In the genomic region with DNA sequence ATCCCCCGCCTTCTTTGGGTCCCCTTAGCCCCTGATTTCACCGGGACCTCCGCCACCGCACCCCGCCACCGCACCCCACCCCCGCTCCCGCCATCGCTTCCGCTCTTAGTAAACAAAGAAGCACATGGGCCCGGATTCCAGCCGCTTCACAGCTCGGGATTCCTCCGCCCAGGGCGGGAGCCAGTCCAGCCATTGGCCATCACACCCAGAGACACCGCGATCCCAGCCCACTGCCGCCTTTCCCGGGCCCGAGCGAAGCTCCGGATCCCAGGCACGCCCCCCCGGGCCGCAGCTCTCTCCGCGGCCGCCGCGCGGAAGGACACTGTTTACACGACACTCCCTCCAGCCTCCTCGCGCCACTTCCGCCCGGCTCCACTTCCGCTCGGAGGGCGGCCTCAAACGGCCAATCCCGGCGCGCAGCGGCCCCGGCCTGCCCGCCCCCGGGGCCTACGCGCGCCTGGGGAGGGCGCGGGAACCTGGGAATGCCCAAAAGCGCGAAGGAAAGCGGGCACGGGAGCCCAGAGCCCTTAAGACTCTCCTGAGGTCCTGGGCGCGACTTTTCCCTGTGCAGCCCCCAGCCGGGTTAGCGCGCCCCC, we compare ENCODE assay signal across 1 cellular context.
TF ChIP-seq lines count a peak whose summit lies in the region.

No MANE protein-coding gene starts in this region.

TF ChIP-seq in HepG2, 621 proteins besides CTCF, POLR2A, EP300 and RAD21 (continued from another document and continues in another):
- no peak for TF ChIP-seq SNRNP70 (IDR thresholded peaks at IDR 0.05; ENCODE audit: low read depth, low read length)
- peak; percentile 16 for TF ChIP-seq IKZF4 (CRISPR knock-in tag; IDR thresholded peaks at IDR 0.05; ENCODE audit: borderline replicate concordance, low read depth, not compliant biosample characterization)
- TF ChIP-seq, protein P1, sequence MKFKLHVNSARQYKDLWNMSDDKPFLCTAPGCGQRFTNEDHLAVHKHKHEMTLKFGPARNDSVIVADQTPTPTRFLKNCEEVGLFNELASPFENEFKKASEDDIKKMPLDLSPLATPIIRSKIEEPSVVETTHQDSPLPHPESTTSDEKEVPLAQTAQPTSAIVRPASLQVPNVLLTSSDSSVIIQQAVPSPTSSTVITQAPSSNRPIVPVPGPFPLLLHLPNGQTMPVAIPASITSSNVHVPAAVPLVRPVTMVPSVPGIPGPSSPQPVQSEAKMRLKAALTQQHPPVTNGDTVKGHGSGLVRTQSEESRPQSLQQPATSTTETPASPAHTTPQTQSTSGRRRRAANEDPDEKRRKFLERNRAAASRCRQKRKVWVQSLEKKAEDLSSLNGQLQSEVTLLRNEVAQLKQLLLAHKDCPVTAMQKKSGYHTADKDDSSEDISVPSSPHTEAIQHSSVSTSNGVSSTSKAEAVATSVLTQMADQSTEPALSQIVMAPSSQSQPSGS (CRISPR knock-in tag; IDR thresholded peaks at IDR 0.05): peak; percentile 27; the same call in 1 of the 2 replicates
- TF ChIP-seq GTF2F1 (IDR thresholded peaks at IDR 0.05; ENCODE audit: low read length): no peak
- peak; percentile 63 for TF ChIP-seq AKAP8 (CRISPR knock-in tag; IDR thresholded peaks at IDR 0.05)
- TF ChIP-seq ZNF552 (CRISPR knock-in tag; IDR thresholded peaks at IDR 0.05; ENCODE audit: borderline replicate concordance): 0 out of 2 replicates have a peak, but pooled peaks have one; percentile 45
- peak; percentile 47; the same call in 1 of the 2 replicates for TF ChIP-seq PAX8 (CRISPR knock-in tag; IDR thresholded peaks at IDR 0.05; ENCODE audit: borderline replicate concordance)
- no peak; the same call in 1 of the 2 replicates for TF ChIP-seq ZFP1 (CRISPR knock-in tag; IDR thresholded peaks at IDR 0.05)
- 0 out of 2 replicates have a peak, but pooled peaks have one; percentile 14 for TF ChIP-seq HMG20B (CRISPR knock-in tag; conservative IDR thresholded peaks at IDR 0.05)
- TF ChIP-seq ZNF720 (CRISPR knock-in tag; IDR thresholded peaks at IDR 0.05): no peak
- TF ChIP-seq, protein P2, sequence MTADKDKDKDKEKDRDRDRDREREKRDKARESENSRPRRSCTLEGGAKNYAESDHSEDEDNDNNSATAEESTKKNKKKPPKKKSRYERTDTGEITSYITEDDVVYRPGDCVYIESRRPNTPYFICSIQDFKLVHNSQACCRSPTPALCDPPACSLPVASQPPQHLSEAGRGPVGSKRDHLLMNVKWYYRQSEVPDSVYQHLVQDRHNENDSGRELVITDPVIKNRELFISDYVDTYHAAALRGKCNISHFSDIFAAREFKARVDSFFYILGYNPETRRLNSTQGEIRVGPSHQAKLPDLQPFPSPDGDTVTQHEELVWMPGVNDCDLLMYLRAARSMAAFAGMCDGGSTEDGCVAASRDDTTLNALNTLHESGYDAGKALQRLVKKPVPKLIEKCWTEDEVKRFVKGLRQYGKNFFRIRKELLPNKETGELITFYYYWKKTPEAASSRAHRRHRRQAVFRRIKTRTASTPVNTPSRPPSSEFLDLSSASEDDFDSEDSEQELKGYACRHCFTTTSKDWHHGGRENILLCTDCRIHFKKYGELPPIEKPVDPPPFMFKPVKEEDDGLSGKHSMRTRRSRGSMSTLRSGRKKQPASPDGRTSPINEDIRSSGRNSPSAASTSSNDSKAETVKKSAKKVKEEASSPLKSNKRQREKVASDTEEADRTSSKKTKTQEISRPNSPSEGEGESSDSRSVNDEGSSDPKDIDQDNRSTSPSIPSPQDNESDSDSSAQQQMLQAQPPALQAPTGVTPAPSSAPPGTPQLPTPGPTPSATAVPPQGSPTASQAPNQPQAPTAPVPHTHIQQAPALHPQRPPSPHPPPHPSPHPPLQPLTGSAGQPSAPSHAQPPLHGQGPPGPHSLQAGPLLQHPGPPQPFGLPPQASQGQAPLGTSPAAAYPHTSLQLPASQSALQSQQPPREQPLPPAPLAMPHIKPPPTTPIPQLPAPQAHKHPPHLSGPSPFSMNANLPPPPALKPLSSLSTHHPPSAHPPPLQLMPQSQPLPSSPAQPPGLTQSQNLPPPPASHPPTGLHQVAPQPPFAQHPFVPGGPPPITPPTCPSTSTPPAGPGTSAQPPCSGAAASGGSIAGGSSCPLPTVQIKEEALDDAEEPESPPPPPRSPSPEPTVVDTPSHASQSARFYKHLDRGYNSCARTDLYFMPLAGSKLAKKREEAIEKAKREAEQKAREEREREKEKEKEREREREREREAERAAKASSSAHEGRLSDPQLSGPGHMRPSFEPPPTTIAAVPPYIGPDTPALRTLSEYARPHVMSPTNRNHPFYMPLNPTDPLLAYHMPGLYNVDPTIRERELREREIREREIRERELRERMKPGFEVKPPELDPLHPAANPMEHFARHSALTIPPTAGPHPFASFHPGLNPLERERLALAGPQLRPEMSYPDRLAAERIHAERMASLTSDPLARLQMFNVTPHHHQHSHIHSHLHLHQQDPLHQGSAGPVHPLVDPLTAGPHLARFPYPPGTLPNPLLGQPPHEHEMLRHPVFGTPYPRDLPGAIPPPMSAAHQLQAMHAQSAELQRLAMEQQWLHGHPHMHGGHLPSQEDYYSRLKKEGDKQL (CRISPR knock-in tag; IDR thresholded peaks at IDR 0.05; ENCODE audit: low read depth): no peak
- TF ChIP-seq ZNF17 (CRISPR knock-in tag; IDR thresholded peaks at IDR 0.05): no peak
- no peak; the same call in 1 of the 2 replicates for TF ChIP-seq ZNF337 (CRISPR knock-in tag; IDR thresholded peaks at IDR 0.05; ENCODE audit: borderline replicate concordance, low read depth)
- TF ChIP-seq SOX13 (IDR thresholded peaks at IDR 0.05): no peak; the same call in 1 of the 2 replicates
- peak in 1 of 2 experiments; percentile 64; a peak in 2 of 4 replicates for TF ChIP-seq SOX13 (CRISPR knock-in tag; conservative IDR thresholded peaks at IDR 0.05 in 1 of 2, IDR thresholded peaks at IDR 0.05 in 1 of 2)
- peak; percentile 31 for TF ChIP-seq TBL1XR1 (IDR thresholded peaks at IDR 0.05; ENCODE audit: borderline replicate concordance, low read length, partially characterized antibody)
- TF ChIP-seq ZNF460 (CRISPR knock-in tag; IDR thresholded peaks at IDR 0.05; ENCODE audit: borderline replicate concordance): no peak
- TF ChIP-seq BCL6 (CRISPR knock-in tag; IDR thresholded peaks at IDR 0.05): peak; percentile 34; the same call in 1 of the 2 replicates
- TF ChIP-seq, protein P3, sequence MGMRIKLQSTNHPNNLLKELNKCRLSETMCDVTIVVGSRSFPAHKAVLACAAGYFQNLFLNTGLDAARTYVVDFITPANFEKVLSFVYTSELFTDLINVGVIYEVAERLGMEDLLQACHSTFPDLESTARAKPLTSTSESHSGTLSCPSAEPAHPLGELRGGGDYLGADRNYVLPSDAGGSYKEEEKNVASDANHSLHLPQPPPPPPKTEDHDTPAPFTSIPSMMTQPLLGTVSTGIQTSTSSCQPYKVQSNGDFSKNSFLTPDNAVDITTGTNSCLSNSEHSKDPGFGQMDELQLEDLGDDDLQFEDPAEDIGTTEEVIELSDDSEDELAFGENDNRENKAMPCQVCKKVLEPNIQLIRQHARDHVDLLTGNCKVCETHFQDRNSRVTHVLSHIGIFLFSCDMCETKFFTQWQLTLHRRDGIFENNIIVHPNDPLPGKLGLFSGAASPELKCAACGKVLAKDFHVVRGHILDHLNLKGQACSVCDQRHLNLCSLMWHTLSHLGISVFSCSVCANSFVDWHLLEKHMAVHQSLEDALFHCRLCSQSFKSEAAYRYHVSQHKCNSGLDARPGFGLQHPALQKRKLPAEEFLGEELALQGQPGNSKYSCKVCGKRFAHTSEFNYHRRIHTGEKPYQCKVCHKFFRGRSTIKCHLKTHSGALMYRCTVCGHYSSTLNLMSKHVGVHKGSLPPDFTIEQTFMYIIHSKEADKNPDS (CRISPR knock-in tag; IDR thresholded peaks at IDR 0.05): no peak
- no peak for TF ChIP-seq SOX6 (IDR thresholded peaks at IDR 0.05)
- peak; percentile 51 for TF ChIP-seq SOX6 (CRISPR knock-in tag; IDR thresholded peaks at IDR 0.05)
- no peak for TF ChIP-seq ZNF251 (CRISPR knock-in tag; IDR thresholded peaks at IDR 0.05)
- TF ChIP-seq ZSCAN12 (CRISPR knock-in tag; IDR thresholded peaks at IDR 0.05): no peak
- peak; percentile 81 for TF ChIP-seq KDM5A (IDR thresholded peaks at IDR 0.05; ENCODE audit: borderline replicate concordance, low read length)
- TF ChIP-seq ZNF674 (CRISPR knock-in tag; IDR thresholded peaks at IDR 0.05; ENCODE audit: low read depth): no peak
- TF ChIP-seq ATRX (CRISPR knock-in tag; IDR thresholded peaks at IDR 0.05; ENCODE audit: borderline replicate concordance): no peak
- TF ChIP-seq ZNF274 (CRISPR knock-in tag; IDR thresholded peaks at IDR 0.05): peak; percentile 68; the same call in 1 of the 2 replicates
- peak; percentile 38; the same call in 1 of the 2 replicates for TF ChIP-seq ZNF430 (CRISPR knock-in tag; IDR thresholded peaks at IDR 0.05)
- peak; percentile 83; the same call in 1 of the 2 replicates for TF ChIP-seq ZNF746 (CRISPR knock-in tag; IDR thresholded peaks at IDR 0.05)
- TF ChIP-seq NBN (conservative IDR thresholded peaks at IDR 0.05): no peak
- TF ChIP-seq ZNF546 (CRISPR knock-in tag; conservative IDR thresholded peaks at IDR 0.05): no peak; the same call in 1 of the 2 replicates
- peak; percentile 84 for TF ChIP-seq ARNTL (CRISPR knock-in tag; IDR thresholded peaks at IDR 0.05)
- TF ChIP-seq POGZ (CRISPR knock-in tag; IDR thresholded peaks at IDR 0.05): peak; percentile 83
- TF ChIP-seq ZNF567 (CRISPR knock-in tag; IDR thresholded peaks at IDR 0.05; ENCODE audit: borderline replicate concordance): 0 out of 2 replicates have a peak, but pooled peaks have one; percentile 72
- peak; percentile 52; the same call in 1 of the 2 replicates for TF ChIP-seq TSC22D2 (CRISPR knock-in tag; IDR thresholded peaks at IDR 0.05; ENCODE audit: borderline replicate concordance)
- no peak for TF ChIP-seq MTF2 (CRISPR knock-in tag; IDR thresholded peaks at IDR 0.05; ENCODE audit: borderline replicate concordance)
- no peak for TF ChIP-seq IKZF1 (IDR thresholded peaks at IDR 0.05)
- TF ChIP-seq MBNL3 (CRISPR knock-in tag; conservative IDR thresholded peaks at IDR 0.05): no peak
- peak; percentile 88 for TF ChIP-seq HIVEP1 (CRISPR knock-in tag; IDR thresholded peaks at IDR 0.05)
- TF ChIP-seq, protein P4, sequence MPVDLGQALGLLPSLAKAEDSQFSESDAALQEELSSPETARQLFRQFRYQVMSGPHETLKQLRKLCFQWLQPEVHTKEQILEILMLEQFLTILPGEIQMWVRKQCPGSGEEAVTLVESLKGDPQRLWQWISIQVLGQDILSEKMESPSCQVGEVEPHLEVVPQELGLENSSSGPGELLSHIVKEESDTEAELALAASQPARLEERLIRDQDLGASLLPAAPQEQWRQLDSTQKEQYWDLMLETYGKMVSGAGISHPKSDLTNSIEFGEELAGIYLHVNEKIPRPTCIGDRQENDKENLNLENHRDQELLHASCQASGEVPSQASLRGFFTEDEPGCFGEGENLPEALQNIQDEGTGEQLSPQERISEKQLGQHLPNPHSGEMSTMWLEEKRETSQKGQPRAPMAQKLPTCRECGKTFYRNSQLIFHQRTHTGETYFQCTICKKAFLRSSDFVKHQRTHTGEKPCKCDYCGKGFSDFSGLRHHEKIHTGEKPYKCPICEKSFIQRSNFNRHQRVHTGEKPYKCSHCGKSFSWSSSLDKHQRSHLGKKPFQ (CRISPR knock-in tag; IDR thresholded peaks at IDR 0.05; ENCODE audit: insufficient replicate concordance): peak; percentile 69
- peak; percentile 81 for TF ChIP-seq FOXP1 (IDR thresholded peaks at IDR 0.05)
- peak; percentile 73; the same call in 1 of the 2 replicates for TF ChIP-seq FOXP1 (CRISPR knock-in tag; IDR thresholded peaks at IDR 0.05)
- TF ChIP-seq ZNF484 (CRISPR knock-in tag; IDR thresholded peaks at IDR 0.05; ENCODE audit: borderline replicate concordance, low read depth): no peak
- TF ChIP-seq RBM39 (IDR thresholded peaks at IDR 0.05; ENCODE audit: low read depth, low read length, poor library complexity, severe bottlenecking): peak; percentile 68
- TF ChIP-seq ZNF772 (CRISPR knock-in tag; IDR thresholded peaks at IDR 0.05): peak; percentile 93
- TF ChIP-seq, protein P5, sequence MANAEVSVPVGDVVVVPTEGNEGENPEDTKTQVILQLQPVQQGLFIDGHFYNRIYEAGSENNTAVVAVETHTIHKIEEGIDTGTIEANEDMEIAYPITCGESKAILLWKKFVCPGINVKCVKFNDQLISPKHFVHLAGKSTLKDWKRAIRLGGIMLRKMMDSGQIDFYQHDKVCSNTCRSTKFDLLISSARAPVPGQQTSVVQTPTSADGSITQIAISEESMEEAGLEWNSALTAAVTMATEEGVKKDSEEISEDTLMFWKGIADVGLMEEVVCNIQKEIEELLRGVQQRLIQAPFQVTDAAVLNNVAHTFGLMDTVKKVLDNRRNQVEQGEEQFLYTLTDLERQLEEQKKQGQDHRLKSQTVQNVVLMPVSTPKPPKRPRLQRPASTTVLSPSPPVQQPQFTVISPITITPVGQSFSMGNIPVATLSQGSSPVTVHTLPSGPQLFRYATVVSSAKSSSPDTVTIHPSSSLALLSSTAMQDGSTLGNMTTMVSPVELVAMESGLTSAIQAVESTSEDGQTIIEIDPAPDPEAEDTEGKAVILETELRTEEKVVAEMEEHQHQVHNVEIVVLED (CRISPR knock-in tag; IDR thresholded peaks at IDR 0.05; ENCODE audit: borderline replicate concordance): no peak
- TF ChIP-seq BORCS8-MEF2B (CRISPR knock-in tag; IDR thresholded peaks at IDR 0.05): peak; percentile 29; the same call in 1 of the 2 replicates
- no peak for TF ChIP-seq MATR3 (CRISPR knock-in tag; IDR thresholded peaks at IDR 0.05)
- TF ChIP-seq, protein P6, sequence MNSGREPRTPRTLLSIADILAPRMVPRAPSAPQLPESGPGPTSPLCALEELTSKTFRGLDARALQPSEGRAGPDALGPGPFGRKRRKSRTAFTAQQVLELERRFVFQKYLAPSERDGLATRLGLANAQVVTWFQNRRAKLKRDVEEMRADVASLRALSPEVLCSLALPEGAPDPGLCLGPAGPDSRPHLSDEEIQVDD (CRISPR knock-in tag; IDR thresholded peaks at IDR 0.05; ENCODE audit: borderline replicate concordance): no peak
- 0 out of 2 replicates have a peak, but pooled peaks have one; percentile 60 for TF ChIP-seq WIZ (CRISPR knock-in tag; IDR thresholded peaks at IDR 0.05)
- TF ChIP-seq, protein P7, sequence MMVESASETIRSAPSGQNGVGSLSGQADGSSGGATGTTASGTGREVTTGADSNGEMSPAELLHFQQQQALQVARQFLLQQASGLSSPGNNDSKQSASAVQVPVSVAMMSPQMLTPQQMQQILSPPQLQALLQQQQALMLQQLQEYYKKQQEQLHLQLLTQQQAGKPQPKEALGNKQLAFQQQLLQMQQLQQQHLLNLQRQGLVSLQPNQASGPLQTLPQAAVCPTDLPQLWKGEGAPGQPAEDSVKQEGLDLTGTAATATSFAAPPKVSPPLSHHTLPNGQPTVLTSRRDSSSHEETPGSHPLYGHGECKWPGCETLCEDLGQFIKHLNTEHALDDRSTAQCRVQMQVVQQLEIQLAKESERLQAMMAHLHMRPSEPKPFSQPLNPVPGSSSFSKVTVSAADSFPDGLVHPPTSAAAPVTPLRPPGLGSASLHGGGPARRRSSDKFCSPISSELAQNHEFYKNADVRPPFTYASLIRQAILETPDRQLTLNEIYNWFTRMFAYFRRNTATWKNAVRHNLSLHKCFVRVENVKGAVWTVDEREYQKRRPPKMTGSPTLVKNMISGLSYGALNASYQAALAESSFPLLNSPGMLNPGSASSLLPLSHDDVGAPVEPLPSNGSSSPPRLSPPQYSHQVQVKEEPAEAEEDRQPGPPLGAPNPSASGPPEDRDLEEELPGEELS (CRISPR knock-in tag; IDR thresholded peaks at IDR 0.05): peak; percentile 83
- peak; percentile 79; the same call in 1 of the 2 replicates for TF ChIP-seq ESRRA (CRISPR knock-in tag; IDR thresholded peaks at IDR 0.05; ENCODE audit: low read depth)
- no peak; the same call in 1 of the 2 replicates for TF ChIP-seq ZNF773 (CRISPR knock-in tag; IDR thresholded peaks at IDR 0.05; ENCODE audit: borderline replicate concordance)
- TF ChIP-seq MXD4 (CRISPR knock-in tag; IDR thresholded peaks at IDR 0.05): peak; percentile 84; the same call in 1 of the 2 replicates
- TF ChIP-seq ZNF350 (CRISPR knock-in tag; IDR thresholded peaks at IDR 0.05; ENCODE audit: borderline replicate concordance, low read depth): peak; percentile 30; the same call in 1 of the 2 replicates
